8 cellular contexts compared by ENCODE assay signal in genomic region chr7:139034855-139035587, GRCh38. TPM values are rescaled to one million over a fixed set of nuclear protein-coding genes. Genes with fewer than 3 reads are reported as not detected.
A peak's percentile ranks its signal among the peaks of the same experiment; 100 is the strongest.
DNase-seq lines count a peak whose midpoint lies in the region; ATAC-seq and TF ChIP-seq lines count a peak whose summit lies in the region.

No MANE protein-coding gene starts in this region.

- H3K27ac ChIP-seq in GM23248 (peak overlapping the region; percentile 33), osteoblast (ENCODE audit: low read depth, low read length) (peak overlapping the region; percentile 18)

- H3K9ac ChIP-seq in GM23248: peak overlapping the region; percentile 85

- H3K36me3 ChIP-seq in GM23248 (ENCODE audit: low read depth): peaks cover 27% of the 10 kb centered on the region
- peaks cover 20% of the 10 kb centered on the region for H3K36me3 ChIP-seq in osteoblast (ENCODE audit: insufficient read depth, low read length)

- no peak for ATAC-seq in GM18870 (IDR thresholded peaks at IDR 0.05; ENCODE audit: unreplicated experiment)

- no peaks in the 10 kb centered on the region for H4K20me1 ChIP-seq in GM23248 (ENCODE audit: insufficient read depth)
- no peaks in the 10 kb centered on the region for H4K20me1 ChIP-seq in osteoblast (ENCODE audit: insufficient read depth, low read length)

- H3K9me3 ChIP-seq in GM23248 (ENCODE audit: low read depth) (no peaks in the 10 kb centered on the region), osteoblast (ENCODE audit: low read depth, low read length) (no peaks in the 10 kb centered on the region)

- H3K79me2 ChIP-seq in GM23248 (ENCODE audit: insufficient read depth) (peaks cover 41% of the 10 kb centered on the region), osteoblast (ENCODE audit: insufficient read depth, low read length) (peaks cover 23% of the 10 kb centered on the region)

- 14 to 15% methylated on average over 28 of the region's 48 CpGs for WGBS in GM23248 (ENCODE audit: low coverage in 1 of 2, low lambda C conversion rate in 2 of 2, missing lambda C conversion rate in 2 of 2), 2 experiments

- TF ChIP-seq CTCF in GM12872 (IDR thresholded peaks at IDR 0.05; ENCODE audit: insufficient read depth, low read depth, low read length): peak; percentile 14; the same call in 1 of the 3 replicates
- TF ChIP-seq CTCF in foreskin fibroblast (IDR thresholded peaks at IDR 0.05; ENCODE audit: low read depth, low read length): no peak
- no peak for TF ChIP-seq CTCF in osteoblast (IDR thresholded peaks at IDR 0.05; ENCODE audit: extremely low read depth, low read depth, low read length)

- H3K4me1 ChIP-seq in GM23248 (ENCODE audit: insufficient read depth) (peaks cover 11% of the 10 kb centered on the region; the same call in 1 of the 2 replicates), osteoblast (ENCODE audit: insufficient read depth, low read length) (peaks cover 12% of the 10 kb centered on the region)

- DNase-seq in GM23248 (peak; percentile 69), LoVo (ENCODE audit: low spot score) (peak; percentile 57), activated T-cell treated with anti-CD3 and anti-CD28 coated beads for 48 hours (ENCODE audit: low read depth) (peak; percentile 27), foreskin fibroblast (peak; percentile 24 to 63), osteoblast (ENCODE audit: insufficient read length, low spot score, missing footprints) (peak; percentile 93), NCI-H1436 (lab: John Stamatoyannopoulos, UW) (no peak)

- no peaks in the 10 kb centered on the region for H3K9me2 ChIP-seq in GM23248 (ENCODE audit: insufficient read depth)

- peak overlapping the region; percentile 89 for H3K4me3 ChIP-seq in GM23248
- peak overlapping the region; percentile 66 to 70 for H3K4me3 ChIP-seq in foreskin fibroblast (ENCODE audit: low read depth in 1 of 2, low read length in 2 of 2)
- peak overlapping the region; percentile 80 for H3K4me3 ChIP-seq in osteoblast (ENCODE audit: insufficient read depth, low read length)

- H3K4me2 ChIP-seq in GM23248 (ENCODE audit: unreplicated experiment) (peak overlapping the region; percentile 91), osteoblast (ENCODE audit: insufficient read depth, low read length) (peak overlapping the region; percentile 88)

- 0 out of 2 replicates have a peak, but pooled peaks cover 6% of the 10 kb centered on the region for H3F3A ChIP-seq in GM23248 (ENCODE audit: insufficient read depth)

- in situ Hi-C loops in GM23248 (cut with MboI): no loop called here

- peak overlapping the region; percentile 82 for H2AFZ ChIP-seq in GM23248
- peak overlapping the region; percentile 95 for H2AFZ ChIP-seq in osteoblast (ENCODE audit: low read length)

- no peaks in the 10 kb centered on the region for H3K27me3 ChIP-seq in GM23248 (replicated peaks; ENCODE audit: insufficient read depth)
- H3K27me3 ChIP-seq in osteoblast (ENCODE audit: insufficient read depth, low read length): no peaks in the 10 kb centered on the region

RNA-seq across cellular contexts. Expression of gene ZC3HAV1L, which starts 0.8 kb away (rescaled TPM):
- 10.9 TPM in 2 replicates for total RNA-seq in GM23248 (2014; rRNA removed; shearing (Covaris generic))
- polyA plus RNA-seq in GM23248 (2016; fragmentation: Nextera tagmentation; extraction: Ambion mirVana): 8.8 and 9.8 TPM in 2 replicates
- total RNA-seq in osteoblast: 17.1 and 17.4 TPM in 2 replicates

RNA-seq across cellular contexts. Expression of gene KIAA1549, which starts 53.8 kb away (rescaled TPM):
- total RNA-seq in GM23248 (2014; rRNA removed; shearing (Covaris generic)): 3.0 and 4.2 TPM in 2 replicates
- polyA plus RNA-seq in GM23248 (2016; fragmentation: Nextera tagmentation; extraction: Ambion mirVana): 2.1 and 2.2 TPM in 2 replicates
- 2.9 and 3.3 TPM in 2 replicates for total RNA-seq in osteoblast
